Comparison of ENCODE assay signal across 9 cellular contexts in the genomic region with DNA sequence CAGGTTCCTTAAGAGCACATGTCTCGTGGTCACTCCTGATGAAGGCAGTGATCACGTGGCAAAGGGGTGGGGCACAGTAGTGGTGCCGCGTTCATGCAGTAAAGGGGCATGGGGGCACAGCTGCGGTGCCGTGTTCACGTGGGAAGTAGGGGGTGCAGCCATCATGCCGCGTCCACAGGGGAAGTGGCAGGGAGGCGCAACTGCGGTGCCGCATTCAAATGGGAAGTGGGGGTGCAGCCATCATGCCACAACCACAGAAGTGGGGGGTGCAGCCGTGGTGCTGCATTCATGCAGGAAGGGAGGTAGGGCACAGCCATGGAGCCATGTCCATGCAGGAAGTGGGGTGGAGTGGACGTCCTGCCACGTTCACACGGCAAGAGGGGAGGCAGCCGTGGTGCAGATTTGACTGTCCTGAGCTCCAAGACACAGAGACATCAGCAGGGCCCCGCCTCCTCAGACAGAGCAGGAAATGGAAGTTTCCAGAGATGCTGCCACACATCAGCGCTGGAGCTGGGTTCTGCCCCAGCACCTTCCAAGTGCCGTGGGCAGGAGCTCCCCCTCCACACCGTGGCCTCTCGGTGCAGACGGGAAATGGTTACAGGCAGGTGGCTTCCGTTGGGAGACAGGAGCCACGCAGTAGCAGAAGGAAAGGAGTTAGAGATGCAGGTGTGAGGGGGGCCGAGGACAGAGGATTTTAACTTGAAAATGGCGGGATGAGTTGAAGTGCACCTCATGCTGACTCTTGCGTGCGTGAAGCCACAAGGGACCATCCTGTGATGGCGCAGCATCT.
DNase-seq lines count a peak whose midpoint lies in the region; ATAC-seq and TF ChIP-seq lines count a peak whose summit lies in the region.
"Had no signal": no experiment of that assay in that cellular context is flagged by ENCODE, and none has a peak within 500 bp of the region (broad histone marks: within the 10 kb centered on the region; RNA-seq: fewer than 3 reads in every experiment).

No MANE protein-coding gene starts in this region.

- H3K27ac ChIP-seq in aorta (ENCODE audit: low read depth in 1 of 2, low read length in 2 of 2): no peak overlapping the region
- no peak overlapping the region for H3K27ac ChIP-seq in mesendoderm (ENCODE audit: low read depth, low read length)

- H3K23ac ChIP-seq in mesendoderm (ENCODE audit: low read length): no peak overlapping the region

- no peak overlapping the region for H3K18ac ChIP-seq in mesendoderm (ENCODE audit: low read length)

- no peaks in the 10 kb centered on the region for H3K9me3 ChIP-seq in aorta (ENCODE audit: control insufficient read depth, low read length)
- H3K9me3 ChIP-seq: stomach had no signal

- peak overlapping the region; percentile 85 to 87 for H3K27ac Mint-ChIP-seq in natural killer cell

- peak overlapping the region; percentile 95 for H3K4me3 Mint-ChIP-seq in natural killer cell

- no peak for ATAC-seq in Right ventricle myocardium superior (ENCODE audit: poor library complexity)
- ATAC-seq in left cardiac atrium: no peak
- ATAC-seq in natural killer cell: peak; percentile 49 to 57 (median 53)
- no peak for ATAC-seq in aorta (ENCODE audit: low FRiP score)
- no peak for ATAC-seq in GM19452 (IDR thresholded peaks at IDR 0.05; ENCODE audit: unreplicated experiment)

- H3K27me3 ChIP-seq in aorta (ENCODE audit: control insufficient read depth in 1 of 2, insufficient read depth in 2 of 2, low read length in 1 of 2): no peaks in the 10 kb centered on the region
- H3K27me3 ChIP-seq in mesendoderm (ENCODE audit: insufficient read depth, low read length, poor library complexity): no peaks in the 10 kb centered on the region
- H3K27me3 ChIP-seq: stomach had no signal

- no peak overlapping the region for H2BK5ac ChIP-seq in mesendoderm (ENCODE audit: low read length)

- no peak overlapping the region for H3K9ac ChIP-seq in mesendoderm (ENCODE audit: low read length)

- H4K8ac ChIP-seq in mesendoderm (ENCODE audit: low read depth, low read length): no peak overlapping the region

- no peaks in the 10 kb centered on the region for H3K36me3 Mint-ChIP-seq in natural killer cell

- peaks cover 0 to 5% of the 10 kb centered on the region in 2 donors for H3K27me3 Mint-ChIP-seq in natural killer cell (ENCODE audit: low read depth in 2 of 2)

- intact Hi-C loops in Right ventricle myocardium superior (cut with DNase I): no loop called here
- intact Hi-C loops in left cardiac atrium (cut with DNase I): no loop called here
- intact Hi-C loops in natural killer cell (cut with micrococcal nuclease): no loop called here
- intact Hi-C loops in aorta (cut with DNase I): no loop called here

- DNase-seq in Right ventricle myocardium superior: peak; percentile 65
- DNase-seq in left cardiac atrium: no peak
- DNase-seq in activated T-helper 9 cell treated with anti-CD3 and anti-CD28 coated beads, Interleukin-2, amount 50 U/mL, for 16 hours (ENCODE audit: low read depth): peak; percentile 18
- DNase-seq in natural killer cell: peak; percentile 30
- DNase-seq in aorta: peak; percentile 67 to 77
- DNase-seq in erythroblast (lab: John Stamatoyannopoulos, UW): no peak
- no peak for DNase-seq in mesendoderm
- DNase-seq: stomach had no signal

- H3K4me1 Mint-ChIP-seq in natural killer cell: peaks cover 42 to 43% of the 10 kb centered on the region in 2 donors

- TF ChIP-seq CTCF in natural killer cell (IDR thresholded peaks at IDR 0.05): no peak

- no peaks in the 10 kb centered on the region for H3K79me2 ChIP-seq in mesendoderm (ENCODE audit: control insufficient read depth, insufficient read depth, low read length)

- H3K4me3 ChIP-seq in aorta (ENCODE audit: low read length in 2 of 2): no peak overlapping the region
- H3K4me3 ChIP-seq in mesendoderm (ENCODE audit: low read length): no peak overlapping the region

- no peak for TF ChIP-seq POLR2A in erythroblast (IDR thresholded peaks at IDR 0.05; ENCODE audit: low read length)

- no peak overlapping the region for H3K4me2 ChIP-seq in mesendoderm (ENCODE audit: low read length)

- H4K5ac ChIP-seq in mesendoderm (ENCODE audit: low read length): no peak overlapping the region

- no peak overlapping the region for H2BK120ac ChIP-seq in mesendoderm (ENCODE audit: low read depth, low read length)

- H3K36me3 ChIP-seq in aorta (ENCODE audit: control insufficient read depth in 1 of 2, insufficient read depth in 2 of 2, low read length in 1 of 2): no peaks in the 10 kb centered on the region
- peaks cover 10% of the 10 kb centered on the region for H3K36me3 ChIP-seq in mesendoderm (ENCODE audit: control insufficient read depth, insufficient read depth, low read length)

- H3K56ac ChIP-seq in mesendoderm (ENCODE audit: low read length): no peak overlapping the region

- H3K9me3 Mint-ChIP-seq in natural killer cell: no peaks in the 10 kb centered on the region

- peaks cover 25% of the 10 kb centered on the region for H3K79me1 ChIP-seq in mesendoderm (ENCODE audit: low read length)

- no peak overlapping the region for H2AK5ac ChIP-seq in mesendoderm (ENCODE audit: low read length)

- 90 to 93% methylated on average over 30 of the region's 30 CpGs for WGBS in aorta, 2 donors
- whole genome bisulfite sequencing in mesendoderm (ENCODE audit: extremely low coverage, insufficient coverage, low lambda C conversion rate): no CpG with 5 or more reads among the region's 30 CpGs

- peaks cover 5 to 6% of the 10 kb centered on the region in 2 donors for H3K4me1 ChIP-seq in aorta (ENCODE audit: control insufficient read depth in 1 of 2, insufficient read depth in 2 of 2, low read length in 2 of 2)
- H3K4me1 ChIP-seq in mesendoderm (ENCODE audit: control insufficient read depth, low read depth, low read length): no peaks in the 10 kb centered on the region

- no peak overlapping the region for H2BK15ac ChIP-seq in mesendoderm (replicated peaks; ENCODE audit: low read depth)

- no peak overlapping the region for H3K4ac ChIP-seq in mesendoderm (ENCODE audit: low read depth, low read length)

Comparison
In these comparisons a context has a peak if more than half of its experiments do, and no peak if none do; other contexts are left out.
1. DNase-seq: peak in Right ventricle myocardium superior (single experiment), activated T-helper 9 cell treated with anti-CD3 and anti-CD28 coated beads, Interleukin-2, amount 50 U/mL, for 16 hours (single experiment), natural killer cell (single experiment) and aorta (2 of 2); none in left cardiac atrium (single experiment), erythroblast (0 of 2) and mesendoderm (single experiment).
2. ATAC-seq: peak in natural killer cell (3 of 3); none in Right ventricle myocardium superior (single experiment), left cardiac atrium (0 of 2), aorta (single experiment) and GM19452 (single experiment).